In genomic region chr6:70375166-70375565, GRCh38 we compare ENCODE assay signal across 22 cellular contexts. TPM values are rescaled to one million over a fixed set of nuclear protein-coding genes. Genes with fewer than 3 reads are reported as not detected.
DNase-seq lines count a peak whose midpoint lies in the region; ATAC-seq and TF ChIP-seq lines count a peak whose summit lies in the region.
"Had no signal": no experiment of that assay in that cellular context is flagged by ENCODE, and none has a peak within 500 bp of the region (broad histone marks: within the 10 kb centered on the region; RNA-seq: fewer than 3 reads in every experiment).

No MANE protein-coding gene starts in this region.

- no peaks in the 10 kb centered on the region for H4K20me1 ChIP-seq in PC-3 (ENCODE audit: low read length)

- no peak overlapping the region for H3K27ac Mint-ChIP-seq in T-cell
- H3K27ac Mint-ChIP-seq: activated naive CD4-positive, alpha-beta T cell treated with anti-CD3 and anti-CD28 coated beads, Interleukin-2, amount 50 U/mL, for 24 hours; stimulated activated naive B cell treated with anti-CD40 and anti-IgM and Interleukin-4, amounts not matched to agents 10 μg/mL and 1 μg/mL and 100 μg/mL, for 72 hours; type B pancreatic cell had no signal

- no peaks in the 10 kb centered on the region for H3F3A ChIP-seq in PC-3 (ENCODE audit: low read length, unreplicated experiment)

- H2AFZ ChIP-seq in PC-3 (ENCODE audit: low read length): no peak overlapping the region

- H3K27me3 ChIP-seq in PC-3 (ENCODE audit: low read length) (no peaks in the 10 kb centered on the region), SJCRH30 (no peaks in the 10 kb centered on the region)
- H3K27me3 ChIP-seq: cardiac muscle cell, Peyer's patch had no signal

- no peaks in the 10 kb centered on the region for H3K36me3 Mint-ChIP-seq in T-cell
- H3K36me3 Mint-ChIP-seq: activated naive CD4-positive, alpha-beta T cell treated with anti-CD3 and anti-CD28 coated beads, Interleukin-2, amount 50 U/mL, for 24 hours; stimulated activated naive B cell treated with anti-CD40 and anti-IgM and Interleukin-4, amounts not matched to agents 10 μg/mL and 1 μg/mL and 100 μg/mL, for 72 hours; type B pancreatic cell had no signal

- H3K27me3 Mint-ChIP-seq in T-cell: peaks cover 17 to 24% of the 10 kb centered on the region in 2 donors

- H3K9me3 ChIP-seq in PC-3 (ENCODE audit: low read length): no peaks in the 10 kb centered on the region
- no peaks in the 10 kb centered on the region; the same call in 1 of the 2 replicates for H3K9me3 ChIP-seq in SJCRH30 (replicated peaks)
- H3K9me3 ChIP-seq: Peyer's patch had no signal

- H3K36me3 ChIP-seq in PC-3 (ENCODE audit: low read depth, low read length) (no peaks in the 10 kb centered on the region), SJCRH30 (no peaks in the 10 kb centered on the region)
- H3K36me3 ChIP-seq: cardiac muscle cell, Peyer's patch had no signal

- H3K9ac ChIP-seq in PC-3 (ENCODE audit: low read length): no peak overlapping the region

- no peak overlapping the region for H3K4me3 ChIP-seq in PC-3 (ENCODE audit: low read length)
- no peak overlapping the region for H3K4me3 ChIP-seq in SJCRH30
- H3K4me3 ChIP-seq: cardiac muscle cell, Peyer's patch, skin epidermis had no signal

- no peaks in the 10 kb centered on the region for H3K4me1 Mint-ChIP-seq in T-cell
- H3K4me1 Mint-ChIP-seq: activated naive CD4-positive, alpha-beta T cell treated with anti-CD3 and anti-CD28 coated beads, Interleukin-2, amount 50 U/mL, for 24 hours; stimulated activated naive B cell treated with anti-CD40 and anti-IgM and Interleukin-4, amounts not matched to agents 10 μg/mL and 1 μg/mL and 100 μg/mL, for 72 hours had no signal

- POLR2A ChIA-PET in PC-3 (lab: Charles Lee; ENCODE audit: unreplicated experiment) (no interaction called here), T-cell (lab: Charles Lee) (no interaction called here), GM10248 (lab: Yijun Ruan, JAX) (no interaction called here)

- CTCF ChIA-PET in PC-3 (lab: Charles Lee) (no interaction called here), T-cell (lab: Charles Lee) (interaction anchor here in 1 of 2 donors (1.3 kb wide), 1 partner anchor 14 kb away, joined by 4 read pairs; no protein-coding TSS in a partner anchor), GM10248 (lab: Yijun Ruan, JAX) (interaction anchor here (1.0 kb wide), 2 partner anchors 12 to 13 kb away, joined by 4 read pairs; no protein-coding TSS in a partner anchor)

- H3K4me1 ChIP-seq in PC-3 (ENCODE audit: insufficient read depth, low read length) (peaks cover 20% of the 10 kb centered on the region), SJCRH30 (no peaks in the 10 kb centered on the region)

- BruUV-seq in PC-3 (replicated peaks; lab: Mats Ljungman, UMichigan): no TSS peak

- TF ChIP-seq CTCF in PC-3 (conservative IDR thresholded peaks at IDR 0.05; ENCODE audit: low read depth, low read length) (no peak), GM10248 (IDR thresholded peaks at IDR 0.05; ENCODE audit: control extremely low read depth, extremely low read depth, low read depth, missing control alignments) (no peak)

- H3K9me3 Mint-ChIP-seq in T-cell: no peaks in the 10 kb centered on the region
- H3K9me3 Mint-ChIP-seq: activated naive CD4-positive, alpha-beta T cell treated with anti-CD3 and anti-CD28 coated beads, Interleukin-2, amount 50 U/mL, for 24 hours; stimulated activated naive B cell treated with anti-CD40 and anti-IgM and Interleukin-4, amounts not matched to agents 10 μg/mL and 1 μg/mL and 100 μg/mL, for 72 hours; type B pancreatic cell had no signal

- no peaks in the 10 kb centered on the region for H3K9me2 ChIP-seq in PC-3 (replicated peaks; ENCODE audit: low read length)

- H3K79me2 ChIP-seq in PC-3 (ENCODE audit: low read length): no peaks in the 10 kb centered on the region

- no peak overlapping the region for H3K4me3 Mint-ChIP-seq in T-cell
- H3K4me3 Mint-ChIP-seq: activated naive CD4-positive, alpha-beta T cell treated with anti-CD3 and anti-CD28 coated beads, Interleukin-2, amount 50 U/mL, for 24 hours; stimulated activated naive B cell treated with anti-CD40 and anti-IgM and Interleukin-4, amounts not matched to agents 10 μg/mL and 1 μg/mL and 100 μg/mL, for 72 hours; type B pancreatic cell had no signal

- H3K27ac ChIP-seq in PC-3 (ENCODE audit: low read length): no peak overlapping the region
- H3K27ac ChIP-seq in SJCRH30: no peak overlapping the region
- H3K27ac ChIP-seq: cardiac muscle cell, Peyer's patch, skin epidermis had no signal

- no peak overlapping the region for H3K4me2 ChIP-seq in PC-3 (ENCODE audit: low read length)

- peak; percentile 82 for ATAC-seq in PC-3
- ATAC-seq in esophagus mucosa: peak; percentile 74
- ATAC-seq in T-cell (replicated peaks in 1 of 4): no peak
- ATAC-seq: stimulated activated naive B cell treated with anti-CD40 and anti-IgM and Interleukin-4, amounts not matched to agents 10 μg/mL and 1 μg/mL and 100 μg/mL, for 72 hours had no signal

- DNase-seq in ELR (ENCODE audit: low read depth): peak; percentile 79
- DNase-seq in PC-3: peak; percentile 71
- peak; percentile 18 for DNase-seq in myocyte (ENCODE audit: low read depth)
- DNase-seq in anterior cingulate cortex (lab: John Stamatoyannopoulos, UW): no peak
- DNase-seq in T-cell: no peak
- DNase-seq in GM10248 (ENCODE audit: extremely low spot score): no peak
- no peak for DNase-seq in SJCRH30
- DNase-seq: activated CD4-positive, alpha-beta T cell treated with anti-CD3 and anti-CD28 coated beads for 4 hours; activated T-cell treated with anti-CD3 and anti-CD28 coated beads for 4 hours; C1 segment of cervical spinal cord; DMS79 treated with DMSO at 0.1 percent for 48 hours; effector CD8-positive, alpha-beta T cell; NCI-H2029 treated with DMSO at 0.1 percent for 48 hours; NCI-H526 treated with DMSO at 0.1 percent for 48 hours; Peyer's patch; stimulated activated naive B cell treated with anti-CD40 and anti-IgM and Interleukin-4, amounts not matched to agents 10 μg/mL and 1 μg/mL and 100 μg/mL, for 72 hours; T-helper 2 cell had no signal

- intact Hi-C loops in PC-3 (cut with micrococcal nuclease): no loop called here

RNA-seq across cellular contexts. Expression of gene FAM135A, which starts 38.1 kb away (rescaled TPM):
- 15.5 and 18.1 TPM in 2 replicates for total RNA-seq in PC-3 (2014; rRNA removed)
- 68.7 TPM for total RNA-seq in esophagus mucosa
- total RNA-seq in myocyte: 12.2 and 14.6 TPM in 2 replicates
- 2.6 TPM for polyA plus RNA-seq in myocyte (2012)
- 1 to 10 TPM; 6.4 to 8.4 (median 7.6) TPM for total RNA-seq in T-cell
- total RNA-seq in SJCRH30 (2014; rRNA removed; shearing (Covaris generic)): 46.5 and 53.7 TPM in 2 replicates

Comparison
In these comparisons a context has a peak if more than half of its experiments do, and no peak if none do; other contexts are left out.
1. DNase-seq: peak in ELR (single experiment), PC-3 (single experiment) and myocyte (single experiment); none in anterior cingulate cortex (0 of 58), T-cell (0 of 34), GM10248 (single experiment) and SJCRH30 (0 of 2).
2. ATAC-seq: peak in PC-3 (single experiment) and esophagus mucosa (single experiment); none in T-cell (0 of 4).